ENCODE assay signal across 8 cellular contexts in genomic region chr3:56251343-56251945, GRCh38.
A peak's percentile ranks its signal among the peaks of the same experiment; 100 is the strongest.
DNase-seq lines count a peak whose midpoint lies in the region; ATAC-seq and TF ChIP-seq lines count a peak whose summit lies in the region.

No MANE protein-coding gene starts in this region.

- no peaks in the 10 kb centered on the region for H3K79me2 ChIP-seq in OCI-LY3 (ENCODE audit: low read length)

- H3K9ac ChIP-seq in OCI-LY3 (ENCODE audit: low read length) = no peak overlapping the region

- POLR2A ChIA-PET in HEK293T (lab: Yijun Ruan, JAX) = no interaction called here

- H3K27me3 ChIP-seq in OCI-LY3 (ENCODE audit: low read depth, low read length) = peaks cover 37% of the 10 kb centered on the region

- no peaks in the 10 kb centered on the region for H4K20me1 ChIP-seq in OCI-LY3 (ENCODE audit: insufficient read depth, low read length)

- no peak overlapping the region for H2AFZ ChIP-seq in OCI-LY3 (ENCODE audit: low read depth, low read length)

- CTCF ChIA-PET in HEK293T (lab: Yijun Ruan, JAX) = interaction anchor here (0.6 to 1.0 kb wide), 4 partner anchors 8 to 1417 kb away, joined by 3 to 4 read pairs (median 4); no protein-coding TSS in a partner anchor

- H3K27ac ChIP-seq in OCI-LY3 (ENCODE audit: low read length) = no peak overlapping the region

- no peak overlapping the region for H3K4me2 ChIP-seq in OCI-LY3 (ENCODE audit: low read length)

- peak; percentile 66 for DNase-seq in NCI-H82 (lab: John Stamatoyannopoulos, UW)
- no peak for DNase-seq in NCI-H82 treated with DMSO at 0.1 percent for 48 hours (lab: John Stamatoyannopoulos, UW; ENCODE audit: unreplicated experiment)
- DNase-seq in HEK293T (ENCODE audit: extremely low spot score) = peak; percentile 53
- peak; percentile 32 to 49 for DNase-seq in dermis microvascular lymphatic vessel endothelial cell (ENCODE audit: low read depth in 2 of 2)
- DNase-seq in mucosa of gallbladder (ENCODE audit: low spot score) = peak; percentile 37

- H3K36me3 ChIP-seq in OCI-LY3 (replicated peaks; ENCODE audit: low read depth, low read length) = no peaks in the 10 kb centered on the region

- H3K4me1 ChIP-seq in OCI-LY3 (ENCODE audit: low read length) = no peaks in the 10 kb centered on the region

- TF ChIP-seq CTCF in OCI-LY3 (IDR thresholded peaks at IDR 0.05; ENCODE audit: low read depth, low read length) = peak; percentile 97

- H3K9me3 ChIP-seq in OCI-LY3 (ENCODE audit: insufficient read depth, low read length) = no peaks in the 10 kb centered on the region

- H3K4me3 ChIP-seq in OCI-LY3 (ENCODE audit: low read length) = no peak overlapping the region

- no peak for ATAC-seq in GM18502 (IDR thresholded peaks at IDR 0.05; ENCODE audit: poor library complexity, unreplicated experiment)
- no peak for ATAC-seq in HG03378 (IDR thresholded peaks at IDR 0.05; ENCODE audit: unreplicated experiment)

TF ChIP-seq in HEK293T, 16 proteins besides CTCF, POLR2A, EP300 and RAD21:
- TF ChIP-seq ELF4 (IDR thresholded peaks at IDR 0.05) (no peak), BHLHE40 (IDR thresholded peaks at IDR 0.05; ENCODE audit: borderline replicate concordance) (no peak), FOXK2 (IDR thresholded peaks at IDR 0.05) (no peak), HDGF (IDR thresholded peaks at IDR 0.05; ENCODE audit: borderline replicate concordance) (no peak), NFRKB (IDR thresholded peaks at IDR 0.05) (no peak), ARNT (IDR thresholded peaks at IDR 0.05) (no peak), FOXA1 (IDR thresholded peaks at IDR 0.05) (no peak), SP1 (IDR thresholded peaks at IDR 0.05) (no peak), FOXM1 (IDR thresholded peaks at IDR 0.05; ENCODE audit: borderline replicate concordance) (no peak), ZNF384 (IDR thresholded peaks at IDR 0.05) (no peak), TARDBP (IDR thresholded peaks at IDR 0.05) (no peak), PKNOX1 (IDR thresholded peaks at IDR 0.05) (no peak), L3MBTL2 (conservative IDR thresholded peaks at IDR 0.05) (no peak), LEF1 (IDR thresholded peaks at IDR 0.05; ENCODE audit: borderline replicate concordance) (no peak), CTBP1 (IDR thresholded peaks at IDR 0.05; ENCODE audit: borderline replicate concordance) (no peak), SUZ12 (IDR thresholded peaks at IDR 0.05) (no peak)
